In the genomic region with DNA sequence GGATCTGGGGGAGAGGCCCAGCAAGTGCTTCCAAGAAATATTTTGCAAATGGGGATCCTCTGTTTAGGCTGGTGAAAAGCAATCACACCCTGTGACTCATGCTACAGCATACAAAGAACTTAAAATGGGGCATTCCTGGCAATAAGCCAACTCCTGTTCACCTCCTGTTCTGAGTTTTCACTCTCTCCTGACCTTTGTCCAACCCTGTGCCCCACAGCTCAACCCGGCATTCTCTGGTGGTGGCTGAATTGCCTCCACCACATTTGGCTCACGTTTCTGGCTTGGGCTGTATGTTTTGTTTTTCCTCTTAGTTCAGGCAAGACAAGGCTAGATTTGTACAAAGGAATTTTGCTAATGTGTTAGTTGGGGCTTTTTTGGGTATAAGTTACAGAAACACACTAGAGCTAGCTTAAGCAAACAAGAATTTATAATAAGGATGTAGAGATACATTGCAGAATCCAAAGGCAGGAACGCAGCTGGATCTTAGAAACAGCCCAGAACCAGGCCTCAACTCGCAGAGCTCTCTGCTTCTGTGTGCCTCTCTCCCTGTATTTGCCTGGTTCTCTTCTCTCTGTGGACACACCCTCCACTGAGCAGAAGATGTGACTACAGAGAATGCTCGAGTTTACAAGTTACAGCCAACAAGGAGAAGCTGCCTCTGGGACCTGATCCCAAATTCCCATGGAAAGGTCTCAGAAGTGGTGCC, we compare ENCODE assay signal across 9 cellular contexts. TPM values are rescaled to one million over a fixed set of nuclear protein-coding genes. Genes with fewer than 3 reads are reported as not detected.
DNase-seq lines count a peak whose midpoint lies in the region; ATAC-seq, FAIRE-seq and TF ChIP-seq lines count a peak whose summit lies in the region.
"Had no signal": no experiment of that assay in that cellular context is flagged by ENCODE, and none has a peak within 500 bp of the region (broad histone marks: within the 10 kb centered on the region; RNA-seq: fewer than 3 reads in every experiment).

No MANE protein-coding gene starts in this region.

- H3K4me1 Mint-ChIP-seq in progenitor cell of endocrine pancreas (ENCODE audit: low read depth): peaks cover 2% of the 10 kb centered on the region

- H3K27ac Mint-ChIP-seq in progenitor cell of endocrine pancreas: peak overlapping the region; percentile 71

- TF ChIP-seq CTCF in progenitor cell of endocrine pancreas (IDR thresholded peaks at IDR 0.05; ENCODE audit: unreplicated experiment): no peak
- no peak for TF ChIP-seq CTCF in A673 (conservative IDR thresholded peaks at IDR 0.05; ENCODE audit: low read depth, low read length)

- intact Hi-C loops in A673 (cut with micrococcal nuclease; ENCODE audit: unreplicated experiment): no loop called here

- H3K9me3 Mint-ChIP-seq in progenitor cell of endocrine pancreas (ENCODE audit: low read depth): no peaks in the 10 kb centered on the region

- no peak overlapping the region for H3K4me3 Mint-ChIP-seq in progenitor cell of endocrine pancreas (ENCODE audit: low read depth)

- DNase-seq in DMS 273 treated with DMSO at 0.1 percent for 48 hours (lab: John Stamatoyannopoulos, UW) (peak; percentile 49), RPMI8226 (peak; percentile 66), fibroblast of the conjunctiva (ENCODE audit: low read depth) (peak; percentile 96), progenitor cell of endocrine pancreas (ENCODE audit: low spot score, unreplicated experiment) (no peak), OCI-M1 (lab: John Stamatoyannopoulos, UW) (no peak), frontal cortex (ENCODE audit: low spot score in 2 of 2) (no peak), A673 (ENCODE audit: low spot score) (no peak)

- peaks cover 6% of the 10 kb centered on the region for H3K36me3 ChIP-seq in A673 (ENCODE audit: insufficient read depth, low read length, poor library complexity, severe bottlenecking)

- FAIRE-seq in frontal cortex (lab: Jason Lieb, UNC): no peak
- FAIRE-seq: GM12878 had no signal

- CTCF ChIA-PET in A673 (lab: Charles Lee): interaction anchor here (0.6 kb wide), 1 partner anchor 69 kb away, joined by 6 read pairs; no protein-coding TSS in a partner anchor

- no TSS peak for BruUV-seq in A673 (replicated peaks; lab: Mats Ljungman, UMichigan)

- no peaks in the 10 kb centered on the region for H3K27me3 Mint-ChIP-seq in progenitor cell of endocrine pancreas

- no peak overlapping the region for H3K27ac ChIP-seq in A673 (ENCODE audit: low read depth, low read length, poor library complexity, severe bottlenecking)

- no peaks in the 10 kb centered on the region for H3K27me3 ChIP-seq in A673 (replicated peaks; ENCODE audit: insufficient read depth, low read depth, low read length, poor library complexity)

- no peak overlapping the region for H3K4me3 ChIP-seq in A673 (ENCODE audit: low read depth, low read length, poor library complexity, severe bottlenecking)
- H3K4me3 ChIP-seq: GM12878 had no signal

- POLR2A ChIA-PET in A673 (lab: Charles Lee; ENCODE audit: low non-redundant PET): no interaction called here

- no peaks in the 10 kb centered on the region for H3K4me1 ChIP-seq in A673 (ENCODE audit: insufficient read depth, low read length, poor library complexity, severe bottlenecking)

- H3K36me3 Mint-ChIP-seq in progenitor cell of endocrine pancreas (ENCODE audit: insufficient read depth): peaks cover 2% of the 10 kb centered on the region

- ATAC-seq in GM21825 (IDR thresholded peaks at IDR 0.05; ENCODE audit: unreplicated experiment): no peak
- ATAC-seq: GM12878 had no signal

- H3K9me3 ChIP-seq in A673 (ENCODE audit: low read depth, low read length, poor library complexity, severe bottlenecking): no peaks in the 10 kb centered on the region

RNA-seq across cellular contexts. Expression of gene ABCC10, which starts 9.4 kb away (rescaled TPM):
- total RNA-seq in progenitor cell of endocrine pancreas (68.5 and 68.8 TPM in 2 replicates), frontal cortex (17.9 TPM), A673 (2021) (37.5 and 46.4 TPM in 2 replicates)

RNA-seq across cellular contexts. Expression of gene DLK2, which starts 18.6 kb away (rescaled TPM):
- total RNA-seq in progenitor cell of endocrine pancreas (0.60 and 0.73 TPM in 2 replicates), frontal cortex (8.6 TPM), A673 (2021) (0.37 and 0.67 TPM in 2 replicates)

RNA-seq across cellular contexts. Expression of gene TJAP1, which starts 40.6 kb away (rescaled TPM):
- total RNA-seq in progenitor cell of endocrine pancreas (64.5 and 65.8 TPM in 2 replicates), frontal cortex (2.9 TPM), A673 (2021) (39.1 and 46.0 TPM in 2 replicates)

Comparison
In these comparisons a context has a peak if more than half of its experiments do, and no peak if none do; other contexts are left out.
1. DNase-seq: peak in DMS 273 treated with DMSO at 0.1 percent for 48 hours (single experiment), RPMI8226 (single experiment) and fibroblast of the conjunctiva (single experiment); none in progenitor cell of endocrine pancreas (single experiment), OCI-M1 (single experiment), frontal cortex (0 of 2) and A673 (single experiment).
2. RNA of gene TJAP1, which starts 40.6 kb away (total RNA-seq): 64.5 to 65.8 TPM in progenitor cell of endocrine pancreas and 39.1 to 46.0 TPM in A673; 2.9 TPM in frontal cortex (single experiment); every median in the first group is over 10 times any median in the second.